Comparison of ENCODE assay signal across 9 cellular contexts in genomic region chr5:50441479-50441815, GRCh38. TPM values are rescaled to one million over a fixed set of nuclear protein-coding genes. Genes with fewer than 3 reads are reported as not detected.
DNase-seq lines count a peak whose midpoint lies in the region; ATAC-seq and TF ChIP-seq lines count a peak whose summit lies in the region.
"Had no signal": no experiment of that assay in that cellular context is flagged by ENCODE, and none has a peak within 500 bp of the region (broad histone marks: within the 10 kb centered on the region; RNA-seq: fewer than 3 reads in every experiment).

No MANE protein-coding gene starts in this region.

- no peak for TF ChIP-seq CTCF in CD14-positive monocyte (IDR thresholded peaks at IDR 0.05)
- no peak for TF ChIP-seq CTCF in KMS-11 (conservative IDR thresholded peaks at IDR 0.05; ENCODE audit: low read depth, low read length)
- TF ChIP-seq CTCF in nephron progenitor cell (IDR thresholded peaks at IDR 0.05): no peak

- no peak for ATAC-seq in GM21381 (IDR thresholded peaks at IDR 0.05; ENCODE audit: unreplicated experiment)

- intact Hi-C loops in CD14-positive monocyte (cut with micrococcal nuclease): loop anchor here (10.0 kb wide), 2 partner anchors 73 to 223 kb away; partner anchors contain the start of gene PARP8 (in 1 of the 2)
- intact Hi-C loops in dendritic cell treated with granulocyte-macrophage colony-stimulating factor and Interleukin-4, amounts not matched to agents 40 ng/mL and 50 ng/mL, for 4 days (cut with micrococcal nuclease): loop anchor here (2.0 to 5.0 kb wide), 2 partner anchors 59 to 226 kb away; partner anchors contain the start of gene PARP8

- no peaks in the 10 kb centered on the region for H3K36me3 ChIP-seq in KMS-11 (ENCODE audit: insufficient read depth)
- H3K36me3 ChIP-seq: SJSA1 had no signal

- H3K27ac Mint-ChIP-seq in CD14-positive monocyte (peak overlapping the region; percentile 84 to 95 (median 88)), nephron progenitor cell (no peak overlapping the region)
- peak overlapping the region; percentile 91 for H3K27ac Mint-ChIP-seq in dendritic cell treated with granulocyte-macrophage colony-stimulating factor and Interleukin-4, amounts not matched to agents 40 ng/mL and 50 ng/mL, for 4 days

- peak overlapping the region; percentile 95 for H3K9ac ChIP-seq in KMS-11

- H2AFZ ChIP-seq in KMS-11 (ENCODE audit: low read depth): peak overlapping the region; percentile 92

- peak overlapping the region; percentile 72 for H3K4me2 ChIP-seq in KMS-11

- H3K4me3 ChIP-seq in KMS-11 (IDR thresholded peaks at IDR 0.05; ENCODE audit: insufficient read depth, low read depth, low read length): no peak overlapping the region
- H3K4me3 ChIP-seq: SJSA1 had no signal

- H3K27me3 ChIP-seq in KMS-11 (ENCODE audit: insufficient read depth, low read depth): no peaks in the 10 kb centered on the region
- H3K27me3 ChIP-seq: SJSA1 had no signal

- H3K4me1 Mint-ChIP-seq in CD14-positive monocyte: peaks cover 82% of the 10 kb centered on the region
- peaks cover 46% of the 10 kb centered on the region for H3K4me1 Mint-ChIP-seq in dendritic cell treated with granulocyte-macrophage colony-stimulating factor and Interleukin-4, amounts not matched to agents 40 ng/mL and 50 ng/mL, for 4 days (ENCODE audit: low read depth)
- H3K4me1 Mint-ChIP-seq in nephron progenitor cell: peaks cover 15% of the 10 kb centered on the region

- peaks cover 42% of the 10 kb centered on the region for H3K4me1 ChIP-seq in KMS-11 (ENCODE audit: low read depth, poor library complexity, severe bottlenecking)
- H3K4me1 ChIP-seq: SJSA1 had no signal

- no peaks in the 10 kb centered on the region for H3K9me3 Mint-ChIP-seq in CD14-positive monocyte
- H3K9me3 Mint-ChIP-seq in dendritic cell treated with granulocyte-macrophage colony-stimulating factor and Interleukin-4, amounts not matched to agents 40 ng/mL and 50 ng/mL, for 4 days: no peaks in the 10 kb centered on the region
- no peaks in the 10 kb centered on the region for H3K9me3 Mint-ChIP-seq in nephron progenitor cell

- peak overlapping the region; percentile 97 for H3K27ac ChIP-seq in KMS-11
- H3K27ac ChIP-seq: SJSA1 had no signal

- DNase-seq in CD14-positive monocyte (ENCODE audit: low spot score) (no peak), nephron progenitor cell (no peak), NCI-H1048 (lab: John Stamatoyannopoulos, UW) (no peak), globus pallidus (ENCODE audit: low spot score) (no peak), HT-29 (ENCODE audit: low spot score) (no peak)

- peak overlapping the region; percentile 90 to 91 for H3K4me3 Mint-ChIP-seq in CD14-positive monocyte
- peak overlapping the region; percentile 87 for H3K4me3 Mint-ChIP-seq in dendritic cell treated with granulocyte-macrophage colony-stimulating factor and Interleukin-4, amounts not matched to agents 40 ng/mL and 50 ng/mL, for 4 days
- H3K4me3 Mint-ChIP-seq in nephron progenitor cell: peak overlapping the region; percentile 88

- H4K20me1 ChIP-seq in KMS-11 (ENCODE audit: insufficient read depth): no peaks in the 10 kb centered on the region

- H3K36me3 Mint-ChIP-seq in CD14-positive monocyte (peaks cover under 1 to 3% of the 10 kb centered on the region in 2 donors), nephron progenitor cell (ENCODE audit: low read depth) (no peaks in the 10 kb centered on the region)
- H3K36me3 Mint-ChIP-seq in dendritic cell treated with granulocyte-macrophage colony-stimulating factor and Interleukin-4, amounts not matched to agents 40 ng/mL and 50 ng/mL, for 4 days (ENCODE audit: low read depth): peaks cover 18% of the 10 kb centered on the region

- H3K79me2 ChIP-seq in KMS-11 (ENCODE audit: insufficient read depth, low read depth): peaks cover 14% of the 10 kb centered on the region

- H3K27me3 Mint-ChIP-seq in CD14-positive monocyte (ENCODE audit: low read depth in 3 of 3) (no peaks in the 10 kb centered on the region), nephron progenitor cell (ENCODE audit: low read depth, poor library complexity) (peaks cover 50% of the 10 kb centered on the region)
- H3K27me3 Mint-ChIP-seq in dendritic cell treated with granulocyte-macrophage colony-stimulating factor and Interleukin-4, amounts not matched to agents 40 ng/mL and 50 ng/mL, for 4 days: no peaks in the 10 kb centered on the region

RNA-seq across cellular contexts. Expression of gene EMB, which starts 0.4 kb away (rescaled TPM):
- 100 to 1,000 TPM; 131 to 191 TPM for polyA plus RNA-seq in CD14-positive monocyte
- total RNA-seq in HT-29 (2014; rRNA removed; shearing (Covaris generic)): not detected in 2 replicates
- total RNA-seq: SJSA1 had no signal
